ENCODE assay signal across 15 cellular contexts in genomic region chr20:19588731-19589130, GRCh38.
DNase-seq lines count a peak whose midpoint lies in the region; ATAC-seq, FAIRE-seq and TF ChIP-seq lines count a peak whose summit lies in the region.
"Had no signal": no experiment of that assay in that cellular context is flagged by ENCODE, and none has a peak within 500 bp of the region (broad histone marks: within the 10 kb centered on the region; RNA-seq: fewer than 3 reads in every experiment).

No MANE protein-coding gene starts in this region.

- TF ChIP-seq POLR2A in HepG2 (IDR thresholded peaks at IDR 0.05; ENCODE audit: insufficient read depth in 1 of 2, low read depth in 2 of 2, low read length in 2 of 2) (no peak), right lobe of liver (IDR thresholded peaks at IDR 0.05) (no peak)

- H3K79me2 ChIP-seq in HepG2 (ENCODE audit: insufficient read depth, low read length) = no peaks in the 10 kb centered on the region

- H3K9ac ChIP-seq in HepG2 (ENCODE audit: insufficient read depth, low read depth, low read length) = no peak overlapping the region

- in situ Hi-C loops in HepG2 (cut with HindIII; ENCODE audit: extremely low pct_ligation_motif_present, low pct_unique_long_range_greater_than_20kb) = loop anchor here (25.0 kb wide), 1 partner anchor 951 kb away; no protein-coding TSS in a partner anchor

- H3K4me1 ChIP-seq in HepG2 (ENCODE audit: insufficient read depth, low read length) (peaks cover 8% of the 10 kb centered on the region), right lobe of liver (no peaks in the 10 kb centered on the region), SJCRH30 (peaks cover 10% of the 10 kb centered on the region)
- H3K4me1 ChIP-seq: Peyer's patch had no signal

- 15% methylated on average over 5 of the region's 5 CpGs for WGBS in HepG2 (ENCODE audit: low lambda C conversion rate)
- WGBS in right lobe of liver (ENCODE audit: insufficient coverage, low coverage, low lambda C conversion rate, missing lambda C conversion rate) = 50% methylated on average over 5 of the region's 5 CpGs

- TF ChIP-seq EP300 in HepG2 (IDR thresholded peaks at IDR 0.05; ENCODE audit: low read depth in 2 of 2, low read length in 2 of 2) (no peak), HepG2 (CRISPR knock-in tag; IDR thresholded peaks at IDR 0.05; ENCODE audit: borderline replicate concordance) (no peak)

- TF ChIP-seq CTCF in HepG2 (CRISPR knock-in tag; IDR thresholded peaks at IDR 0.05) = peak; percentile 34
- no peak for TF ChIP-seq CTCF in right lobe of liver (IDR thresholded peaks at IDR 0.05)

- no peak overlapping the region for H3K4me2 ChIP-seq in HepG2 (ENCODE audit: low read depth, low read length)

- H3K36me3 ChIP-seq in HepG2 (replicated peaks in 1 of 2; ENCODE audit: control insufficient read depth in 1 of 2, insufficient read depth in 2 of 2, low read length in 2 of 2) = no peaks in the 10 kb centered on the region
- no peaks in the 10 kb centered on the region for H3K36me3 ChIP-seq in right lobe of liver
- no peaks in the 10 kb centered on the region for H3K36me3 ChIP-seq in SJCRH30
- H3K36me3 ChIP-seq: Peyer's patch, suprapubic skin had no signal

- BruUV-seq in HepG2 (replicated peaks; lab: Mats Ljungman, UMichigan) = no TSS peak

- TF ChIP-seq RAD21 in HepG2 (CRISPR knock-in tag; IDR thresholded peaks at IDR 0.05) = no peak

- H3K27ac ChIP-seq in HepG2 (ENCODE audit: extremely low read length, insufficient read depth, low read length) = no peak overlapping the region
- H3K27ac ChIP-seq in right lobe of liver = no peak overlapping the region
- H3K27ac ChIP-seq in SJCRH30 = no peak overlapping the region
- H3K27ac ChIP-seq: Peyer's patch, suprapubic skin had no signal

- ATAC-seq in HepG2 (no peak), right lobe of liver (no peak)
- ATAC-seq: left colon, T-cell had no signal

- H3K27me3 ChIP-seq in HepG2 (ENCODE audit: control insufficient read depth in 1 of 2, insufficient read depth in 2 of 2, low read length in 2 of 2) (peaks cover 4 to 29% of the 10 kb centered on the region in 2 experiments; a peak in 3 of 5 replicates), right lobe of liver (no peaks in the 10 kb centered on the region), SJCRH30 (no peaks in the 10 kb centered on the region)
- H3K27me3 ChIP-seq: Peyer's patch, suprapubic skin had no signal

- H4K20me1 ChIP-seq in HepG2 (ENCODE audit: insufficient read depth, low read length) = no peaks in the 10 kb centered on the region

- FAIRE-seq in HepG2 (lab: Jason Lieb, UNC) = no peak

- POLR2A ChIA-PET in HepG2 (lab: Yijun Ruan, JAX) = no interaction called here

- intact Hi-C loops in HepG2 (cut with micrococcal nuclease; ENCODE audit: unreplicated experiment) = loop anchor here (1.0 kb wide), 1 partner anchor 74 kb away; no protein-coding TSS in a partner anchor
- intact Hi-C loops in right lobe of liver (cut with DNase I) = no loop called here

- H3K9me3 ChIP-seq in HepG2 (ENCODE audit: low read length) (no peaks in the 10 kb centered on the region), right lobe of liver (no peaks in the 10 kb centered on the region), SJCRH30 (replicated peaks) (no peaks in the 10 kb centered on the region)
- H3K9me3 ChIP-seq: Peyer's patch, suprapubic skin had no signal

- CTCF ChIA-PET in HepG2 (lab: Yijun Ruan, JAX; ENCODE audit: low intra/inter-chr PET ratio, low total read pairs) = interaction anchor here (2.6 kb wide), 1 partner anchor 74 kb away, joined by 7 read pairs; no protein-coding TSS in a partner anchor

- DNase-seq in HepG2 (ENCODE audit: low spot score) (peak; percentile 16), right lobe of liver (no peak), NCI-H446 treated with DMSO at 0.1 percent for 48 hours (lab: John Stamatoyannopoulos, UW) (peak; percentile 30), medulla oblongata (ENCODE audit: extremely low spot score) (peak; percentile 13), AML-193 (lab: John Stamatoyannopoulos, UW) (no peak), SJCRH30 (no peak), NCI-H526 treated with DMSO at 0.1 percent for 48 hours (lab: John Stamatoyannopoulos, UW) (no peak)
- no peak for DNase-seq in activated effector memory CD4-positive, alpha-beta T cell treated with anti-CD3 and anti-CD28 coated beads, Interleukin-2, amount 50 U/mL, for 16 hours
- DNase-seq: activated B cell treated with CpG ODN at 0.5 μM for 24 hours, activated gamma-delta T cell, hippocampal formation, left colon, Peyer's patch, T-cell had no signal

- H2AFZ ChIP-seq in HepG2 (ENCODE audit: low read length) = no peak overlapping the region

- H3K4me3 ChIP-seq in HepG2 (replicated peaks in 1 of 3; ENCODE audit: insufficient read depth in 1 of 3, low read depth in 2 of 3, low read length in 3 of 3) (no peak overlapping the region), right lobe of liver (no peak overlapping the region), SJCRH30 (no peak overlapping the region)
- H3K4me3 ChIP-seq: Peyer's patch, suprapubic skin had no signal

TF ChIP-seq in HepG2, 621 proteins besides CTCF, POLR2A, EP300 and RAD21:
- peak; percentile 55 for TF ChIP-seq STAG1 (CRISPR knock-in tag; IDR thresholded peaks at IDR 0.05)
- no peak for TF ChIP-seq SSRP1 (CRISPR knock-in tag; IDR thresholded peaks at IDR 0.05)
- TF ChIP-seq U2AF1 (optimal IDR thresholded peaks at IDR 0.05; ENCODE audit: low read depth, low read length) = no peak

Comparison
In these comparisons a context has a peak if more than half of its experiments do, and no peak if none do; other contexts are left out.
1. DNase-seq: peak in HepG2 (single experiment), NCI-H446 treated with DMSO at 0.1 percent for 48 hours (single experiment) and medulla oblongata (single experiment); none in right lobe of liver (0 of 3), AML-193 (0 of 2), activated effector memory CD4-positive, alpha-beta T cell treated with anti-CD3 and anti-CD28 coated beads, Interleukin-2, amount 50 U/mL, for 16 hours (single experiment), SJCRH30 (0 of 2) and NCI-H526 treated with DMSO at 0.1 percent for 48 hours (single experiment).